In the genomic region with DNA sequence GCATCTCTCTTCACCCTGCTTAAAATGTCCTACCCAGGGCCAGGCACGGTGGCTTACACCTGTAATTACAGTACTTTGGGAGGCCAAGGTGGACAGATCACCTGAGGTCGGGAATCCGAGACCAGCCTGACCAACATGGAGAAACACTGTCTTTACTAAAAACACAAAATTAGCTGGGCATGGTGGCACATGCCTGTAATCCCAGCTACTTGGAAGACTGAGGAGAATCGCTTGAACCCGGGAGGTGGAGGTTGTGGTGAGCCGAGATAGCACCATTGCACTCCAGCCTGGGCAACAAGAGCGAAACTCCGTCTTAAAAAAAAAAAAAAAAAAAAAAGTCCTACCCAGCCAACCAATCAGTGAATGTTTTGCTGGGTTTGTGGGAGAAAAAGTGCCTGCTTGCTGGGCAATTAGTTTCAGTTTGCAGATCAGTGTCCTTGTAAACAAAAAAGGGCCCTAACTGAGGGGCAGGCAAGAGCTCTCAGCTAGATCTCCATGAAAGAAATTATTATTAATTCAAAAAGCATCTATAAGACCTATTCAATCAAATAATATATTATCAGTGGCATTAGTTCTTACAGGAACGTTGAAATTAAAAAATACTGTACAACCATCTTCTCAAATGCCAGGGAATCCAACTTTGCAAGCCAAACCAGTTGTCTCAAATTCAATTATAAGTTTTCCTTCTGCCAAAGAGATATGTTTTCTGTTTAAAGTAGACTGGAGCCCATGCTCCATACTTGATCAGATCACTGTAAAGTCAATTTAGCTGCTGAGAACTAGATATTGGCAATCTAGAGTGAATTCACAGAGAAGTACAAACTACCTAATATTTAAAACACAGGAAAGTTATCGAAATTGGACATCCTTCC, we compare ENCODE assay signal across 1 cellular context.
TF ChIP-seq lines count a peak whose summit lies in the region.

No MANE protein-coding gene starts in this region.

TF ChIP-seq in SK-N-SH treated with all-trans-retinoic acid at 6 μM for 48 hours, 23 proteins besides CTCF, POLR2A, EP300 and RAD21 (continued from another document):
- TF ChIP-seq ZC3H10 (CRISPR knock-in tag; IDR thresholded peaks at IDR 0.05) (no peak), GLIS3 (CRISPR knock-in tag; IDR thresholded peaks at IDR 0.05) (no peak), BACH2 (CRISPR knock-in tag; IDR thresholded peaks at IDR 0.05; ENCODE audit: borderline replicate concordance) (no peak), ZNF70 (CRISPR knock-in tag; IDR thresholded peaks at IDR 0.05) (no peak), ISL1 (CRISPR knock-in tag; IDR thresholded peaks at IDR 0.05) (no peak), PPARA (CRISPR knock-in tag; IDR thresholded peaks at IDR 0.05; ENCODE audit: borderline replicate concordance) (no peak)
- TF ChIP-seq, protein P1, sequence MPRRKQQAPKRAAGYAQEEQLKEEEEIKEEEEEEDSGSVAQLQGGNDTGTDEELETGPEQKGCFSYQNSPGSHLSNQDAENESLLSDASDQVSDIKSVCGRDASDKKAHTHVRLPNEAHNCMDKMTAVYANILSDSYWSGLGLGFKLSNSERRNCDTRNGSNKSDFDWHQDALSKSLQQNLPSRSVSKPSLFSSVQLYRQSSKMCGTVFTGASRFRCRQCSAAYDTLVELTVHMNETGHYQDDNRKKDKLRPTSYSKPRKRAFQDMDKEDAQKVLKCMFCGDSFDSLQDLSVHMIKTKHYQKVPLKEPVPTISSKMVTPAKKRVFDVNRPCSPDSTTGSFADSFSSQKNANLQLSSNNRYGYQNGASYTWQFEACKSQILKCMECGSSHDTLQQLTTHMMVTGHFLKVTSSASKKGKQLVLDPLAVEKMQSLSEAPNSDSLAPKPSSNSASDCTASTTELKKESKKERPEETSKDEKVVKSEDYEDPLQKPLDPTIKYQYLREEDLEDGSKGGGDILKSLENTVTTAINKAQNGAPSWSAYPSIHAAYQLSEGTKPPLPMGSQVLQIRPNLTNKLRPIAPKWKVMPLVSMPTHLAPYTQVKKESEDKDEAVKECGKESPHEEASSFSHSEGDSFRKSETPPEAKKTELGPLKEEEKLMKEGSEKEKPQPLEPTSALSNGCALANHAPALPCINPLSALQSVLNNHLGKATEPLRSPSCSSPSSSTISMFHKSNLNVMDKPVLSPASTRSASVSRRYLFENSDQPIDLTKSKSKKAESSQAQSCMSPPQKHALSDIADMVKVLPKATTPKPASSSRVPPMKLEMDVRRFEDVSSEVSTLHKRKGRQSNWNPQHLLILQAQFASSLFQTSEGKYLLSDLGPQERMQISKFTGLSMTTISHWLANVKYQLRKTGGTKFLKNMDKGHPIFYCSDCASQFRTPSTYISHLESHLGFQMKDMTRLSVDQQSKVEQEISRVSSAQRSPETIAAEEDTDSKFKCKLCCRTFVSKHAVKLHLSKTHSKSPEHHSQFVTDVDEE (CRISPR knock-in tag; IDR thresholded peaks at IDR 0.05), result no peak
